1 cellular context compared by ENCODE assay signal in the genomic region with DNA sequence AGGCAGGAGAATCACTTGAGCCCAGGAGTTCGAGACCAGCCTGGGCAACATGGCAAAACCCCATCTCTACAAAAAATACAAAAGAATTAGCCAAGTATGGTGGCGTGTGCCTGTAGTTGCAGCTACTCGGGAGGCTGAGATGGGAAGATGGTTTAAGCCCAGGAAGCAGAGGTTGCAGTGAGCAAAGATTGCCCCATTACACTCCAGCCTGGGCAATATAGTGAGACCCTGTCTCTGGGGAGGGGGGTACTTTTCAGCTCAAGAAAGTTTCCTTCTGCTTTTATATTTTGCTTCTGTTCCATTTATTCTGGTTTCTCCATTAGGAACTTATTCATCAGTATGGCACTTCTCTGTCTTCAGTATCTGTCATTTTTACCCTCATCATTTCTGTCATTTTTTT.
TF ChIP-seq lines count a peak whose summit lies in the region.

No MANE protein-coding gene starts in this region.

TF ChIP-seq in HepG2, 621 proteins besides CTCF, POLR2A, EP300 and RAD21:
- TF ChIP-seq ZNF121 (CRISPR knock-in tag; IDR thresholded peaks at IDR 0.05) (peak; percentile 54; the same call in 1 of the 2 replicates), NFYB (CRISPR knock-in tag; IDR thresholded peaks at IDR 0.05) (no peak)
- TF ChIP-seq, protein P1, sequence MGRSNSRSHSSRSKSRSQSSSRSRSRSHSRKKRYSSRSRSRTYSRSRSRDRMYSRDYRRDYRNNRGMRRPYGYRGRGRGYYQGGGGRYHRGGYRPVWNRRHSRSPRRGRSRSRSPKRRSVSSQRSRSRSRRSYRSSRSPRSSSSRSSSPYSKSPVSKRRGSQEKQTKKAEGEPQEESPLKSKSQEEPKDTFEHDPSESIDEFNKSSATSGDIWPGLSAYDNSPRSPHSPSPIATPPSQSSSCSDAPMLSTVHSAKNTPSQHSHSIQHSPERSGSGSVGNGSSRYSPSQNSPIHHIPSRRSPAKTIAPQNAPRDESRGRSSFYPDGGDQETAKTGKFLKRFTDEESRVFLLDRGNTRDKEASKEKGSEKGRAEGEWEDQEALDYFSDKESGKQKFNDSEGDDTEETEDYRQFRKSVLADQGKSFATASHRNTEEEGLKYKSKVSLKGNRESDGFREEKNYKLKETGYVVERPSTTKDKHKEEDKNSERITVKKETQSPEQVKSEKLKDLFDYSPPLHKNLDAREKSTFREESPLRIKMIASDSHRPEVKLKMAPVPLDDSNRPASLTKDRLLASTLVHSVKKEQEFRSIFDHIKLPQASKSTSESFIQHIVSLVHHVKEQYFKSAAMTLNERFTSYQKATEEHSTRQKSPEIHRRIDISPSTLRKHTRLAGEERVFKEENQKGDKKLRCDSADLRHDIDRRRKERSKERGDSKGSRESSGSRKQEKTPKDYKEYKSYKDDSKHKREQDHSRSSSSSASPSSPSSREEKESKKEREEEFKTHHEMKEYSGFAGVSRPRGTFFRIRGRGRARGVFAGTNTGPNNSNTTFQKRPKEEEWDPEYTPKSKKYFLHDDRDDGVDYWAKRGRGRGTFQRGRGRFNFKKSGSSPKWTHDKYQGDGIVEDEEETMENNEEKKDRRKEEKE (IDR thresholded peaks at IDR 0.05) = no peak
